15 cellular contexts compared by ENCODE assay signal in genomic region chr13:50334092-50334778, GRCh38.
A peak's percentile ranks its signal among the peaks of the same experiment; 100 is the strongest.
DNase-seq lines count a peak whose midpoint lies in the region; ATAC-seq and TF ChIP-seq lines count a peak whose summit lies in the region.
"Had no signal": no experiment of that assay in that cellular context is flagged by ENCODE, and none has a peak within 500 bp of the region (broad histone marks: within the 10 kb centered on the region; RNA-seq: fewer than 3 reads in every experiment).

No MANE protein-coding gene starts in this region.

- in situ Hi-C loops in GM23248 (cut with MboI): no loop called here

- H3K9ac ChIP-seq in smooth muscle cell (ENCODE audit: low read depth) (no peak overlapping the region), GM23248 (no peak overlapping the region)

- H4K20me1 ChIP-seq in smooth muscle cell (ENCODE audit: low read depth) (no peaks in the 10 kb centered on the region), GM23248 (ENCODE audit: insufficient read depth) (no peaks in the 10 kb centered on the region)

- H3K4me2 ChIP-seq in smooth muscle cell: peak overlapping the region; percentile 44
- H3K4me2 ChIP-seq in GM23248 (ENCODE audit: unreplicated experiment): no peak overlapping the region

- peaks cover 3% of the 10 kb centered on the region for H3K9me3 Mint-ChIP-seq in activated T-helper 1 cell treated with anti-CD3 and anti-CD28 coated beads, Interleukin-12 subunit alpha, Interleukin-12 subunit beta, Interleukin-2, Interleukin-4 antibody, amounts not matched to agents 30 ng/mL and 10 ng/mL and 1 ng/mL, durations not matched to agents 14 hours and 24 hours and 36 hours
- H3K9me3 Mint-ChIP-seq: activated T-cell treated with anti-CD3 and anti-CD28 coated beads, Interleukin-2, amount 50 U/mL, for 4 hours had no signal

- H3K27me3 ChIP-seq in left lung (no peaks in the 10 kb centered on the region), smooth muscle cell (ENCODE audit: low read depth) (no peaks in the 10 kb centered on the region), GM23248 (replicated peaks; ENCODE audit: insufficient read depth) (no peaks in the 10 kb centered on the region)
- H3K27me3 ChIP-seq: Peyer's patch had no signal

- H3K4me1 ChIP-seq in left lung (peaks cover 0 to 22% of the 10 kb centered on the region in 2 donors), smooth muscle cell (ENCODE audit: low read depth) (peaks cover 5% of the 10 kb centered on the region), GM23248 (ENCODE audit: insufficient read depth) (no peaks in the 10 kb centered on the region)
- H3K4me1 ChIP-seq: Peyer's patch had no signal

- H3K36me3 ChIP-seq in left lung (no peaks in the 10 kb centered on the region), smooth muscle cell (ENCODE audit: low read depth) (no peaks in the 10 kb centered on the region), GM23248 (ENCODE audit: low read depth) (no peaks in the 10 kb centered on the region)
- H3K36me3 ChIP-seq: Peyer's patch, thoracic aorta had no signal

- peaks cover 0 to 1% of the 10 kb centered on the region in 2 donors for H3K9me3 ChIP-seq in left lung
- no peaks in the 10 kb centered on the region for H3K9me3 ChIP-seq in smooth muscle cell (replicated peaks; ENCODE audit: low read depth)
- no peaks in the 10 kb centered on the region for H3K9me3 ChIP-seq in GM23248 (ENCODE audit: low read depth)
- H3K9me3 ChIP-seq: Peyer's patch, thoracic aorta had no signal

- ATAC-seq in left lung: peak; percentile 92
- no peak for ATAC-seq in HG02970 (IDR thresholded peaks at IDR 0.05; ENCODE audit: low FRiP score, unreplicated experiment)
- ATAC-seq: activated T-cell treated with anti-CD3 and anti-CD28 coated beads, Interleukin-2, amount 50 U/mL, for 4 hours had no signal

- H3K4me3 Mint-ChIP-seq in activated T-helper 1 cell treated with anti-CD3 and anti-CD28 coated beads, Interleukin-12 subunit alpha, Interleukin-12 subunit beta, Interleukin-2, Interleukin-4 antibody, amounts not matched to agents 30 ng/mL and 10 ng/mL and 1 ng/mL, durations not matched to agents 14 hours and 24 hours and 36 hours: no peak overlapping the region
- H3K4me3 Mint-ChIP-seq: activated T-cell treated with anti-CD3 and anti-CD28 coated beads, Interleukin-2, amount 50 U/mL, for 4 hours; T-helper 1 cell treated with Interleukin-12 subunit alpha and Interleukin-12 subunit beta and Interleukin-4 antibody, amounts not matched to agents 30 μg/mL and 1 μg/mL, for 36 hours had no signal

- intact Hi-C loops in left lung (cut with DNase I): no loop called here
- intact Hi-C loops in activated T-helper 1 cell treated with anti-CD3 and anti-CD28 coated beads, Interleukin-12 subunit alpha, Interleukin-12 subunit beta, Interleukin-2, Interleukin-4 antibody, amounts not matched to agents 30 ng/mL and 10 ng/mL and 1 ng/mL, durations not matched to agents 14 hours and 24 hours and 36 hours (cut with micrococcal nuclease): no loop called here

- H3K36me3 Mint-ChIP-seq in activated T-helper 1 cell treated with anti-CD3 and anti-CD28 coated beads, Interleukin-12 subunit alpha, Interleukin-12 subunit beta, Interleukin-2, Interleukin-4 antibody, amounts not matched to agents 30 ng/mL and 10 ng/mL and 1 ng/mL, durations not matched to agents 14 hours and 24 hours and 36 hours (ENCODE audit: low read depth): no peaks in the 10 kb centered on the region

- no peak overlapping the region for H3K4me3 ChIP-seq in left lung
- H3K4me3 ChIP-seq in smooth muscle cell: no peak overlapping the region
- H3K4me3 ChIP-seq in GM23248: no peak overlapping the region
- H3K4me3 ChIP-seq: Peyer's patch, thoracic aorta had no signal

- no peak for TF ChIP-seq CTCF in left lung (IDR thresholded peaks at IDR 0.05)
- TF ChIP-seq CTCF in smooth muscle cell (IDR thresholded peaks at IDR 0.05; ENCODE audit: borderline replicate concordance, insufficient read depth, poor library complexity, severe bottlenecking): no peak

- H3K27me3 Mint-ChIP-seq in activated T-helper 1 cell treated with anti-CD3 and anti-CD28 coated beads, Interleukin-12 subunit alpha, Interleukin-12 subunit beta, Interleukin-2, Interleukin-4 antibody, amounts not matched to agents 30 ng/mL and 10 ng/mL and 1 ng/mL, durations not matched to agents 14 hours and 24 hours and 36 hours (ENCODE audit: insufficient read depth): peaks cover 8% of the 10 kb centered on the region

- WGBS in smooth muscle cell (ENCODE audit: low lambda C conversion rate): 89% methylated on average over 9 of the region's 9 CpGs
- 85 to 89% methylated on average over 9 of the region's 9 CpGs for WGBS in GM23248 (ENCODE audit: low coverage in 1 of 2, low lambda C conversion rate in 2 of 2, missing lambda C conversion rate in 2 of 2), 2 experiments

- H3K9me2 ChIP-seq in GM23248 (ENCODE audit: insufficient read depth): no peaks in the 10 kb centered on the region

- no peak overlapping the region for H2AFZ ChIP-seq in smooth muscle cell (ENCODE audit: low read depth)
- no peak overlapping the region for H2AFZ ChIP-seq in GM23248

- H3F3A ChIP-seq in smooth muscle cell (ENCODE audit: low read depth) (no peaks in the 10 kb centered on the region), GM23248 (ENCODE audit: insufficient read depth) (no peaks in the 10 kb centered on the region)

- H3K27ac ChIP-seq in left lung: peak overlapping the region; percentile 3 to 80
- H3K27ac ChIP-seq in smooth muscle cell (ENCODE audit: low read depth): peak overlapping the region; percentile 70
- H3K27ac ChIP-seq in GM23248: no peak overlapping the region
- H3K27ac ChIP-seq: thoracic aorta had no signal

- H3K4me1 Mint-ChIP-seq in activated T-helper 1 cell treated with anti-CD3 and anti-CD28 coated beads, Interleukin-12 subunit alpha, Interleukin-12 subunit beta, Interleukin-2, Interleukin-4 antibody, amounts not matched to agents 30 ng/mL and 10 ng/mL and 1 ng/mL, durations not matched to agents 14 hours and 24 hours and 36 hours (ENCODE audit: low read depth): no peaks in the 10 kb centered on the region

- peak; percentile 91 to 98 for DNase-seq in Kasumi-1 (lab: John Stamatoyannopoulos, UW)
- DNase-seq in SIG-M5 treated with dmso at 0.1 percent for 504 hours (lab: John Stamatoyannopoulos, UW; ENCODE audit: unreplicated experiment): peak; percentile 99
- peak in 1 of 2 donors; percentile 39 for DNase-seq in left lung
- no peak for DNase-seq in smooth muscle cell (lab: John Stamatoyannopoulos, UW; ENCODE audit: unreplicated experiment)
- no peak for DNase-seq in GM23248
- no peak for DNase-seq in activated T-helper 1 cell treated with anti-CD3 and anti-CD28 coated beads, Interleukin-12 subunit alpha, Interleukin-12 subunit beta, Interleukin-2, Interleukin-4 antibody, amounts not matched to agents 30 ng/mL and 10 ng/mL and 1 ng/mL, durations not matched to agents 14 hours and 24 hours and 36 hours (ENCODE audit: low spot score)
- DNase-seq in NCI-H1417 treated with DMSO at 0.1 percent for 48 hours (lab: John Stamatoyannopoulos, UW): no peak
- DNase-seq: activated CD4-positive, alpha-beta T cell treated with anti-CD3 and anti-CD28 coated beads, Interleukin-2, amount 50 U/mL, for 1 hour; activated T-cell treated with anti-CD3 and anti-CD28 coated beads, Interleukin-2, amount 50 U/mL, for 4 hours; NCI-H1092; NCI-H2227 treated with DMSO at 0.1 percent for 48 hours; Peyer's patch had no signal

- no peak overlapping the region for H3K27ac Mint-ChIP-seq in activated T-helper 1 cell treated with anti-CD3 and anti-CD28 coated beads, Interleukin-12 subunit alpha, Interleukin-12 subunit beta, Interleukin-2, Interleukin-4 antibody, amounts not matched to agents 30 ng/mL and 10 ng/mL and 1 ng/mL, durations not matched to agents 14 hours and 24 hours and 36 hours
- H3K27ac Mint-ChIP-seq: T-helper 1 cell treated with Interleukin-12 subunit alpha and Interleukin-12 subunit beta and Interleukin-4 antibody, amounts not matched to agents 30 μg/mL and 1 μg/mL, for 36 hours had no signal

- H3K79me2 ChIP-seq in smooth muscle cell (ENCODE audit: low read depth) (no peaks in the 10 kb centered on the region), GM23248 (ENCODE audit: insufficient read depth) (no peaks in the 10 kb centered on the region)

Comparison
In these comparisons a context has a peak if more than half of its experiments do, and no peak if none do; other contexts are left out.
1. DNase-seq: peak in Kasumi-1 (2 of 2) and SIG-M5 treated with dmso at 0.1 percent for 504 hours (single experiment); none in smooth muscle cell (single experiment), GM23248 (single experiment), activated T-helper 1 cell treated with anti-CD3 and anti-CD28 coated beads, Interleukin-12 subunit alpha, Interleukin-12 subunit beta, Interleukin-2, Interleukin-4 antibody, amounts not matched to agents 30 ng/mL and 10 ng/mL and 1 ng/mL, durations not matched to agents 14 hours and 24 hours and 36 hours (single experiment) and NCI-H1417 treated with DMSO at 0.1 percent for 48 hours (single experiment).